In genomic region chr3:110754207-110754916, GRCh38 we compare ENCODE assay signal across 17 cellular contexts.
DNase-seq lines count a peak whose midpoint lies in the region; ATAC-seq and TF ChIP-seq lines count a peak whose summit lies in the region.
"Had no signal": no experiment of that assay in that cellular context is flagged by ENCODE, and none has a peak within 500 bp of the region (broad histone marks: within the 10 kb centered on the region; RNA-seq: fewer than 3 reads in every experiment).

No MANE protein-coding gene starts in this region.

- TF ChIP-seq CTCF in VCaP (conservative IDR thresholded peaks at IDR 0.05) = no peak
- no peak for TF ChIP-seq CTCF in activated CD8-positive, alpha-beta T cell treated with anti-CD3 and anti-CD28 coated beads for 36 hours (IDR thresholded peaks at IDR 0.05)

- POLR2A ChIA-PET in activated CD8-positive, alpha-beta T cell treated with anti-CD3 and anti-CD28 coated beads for 36 hours (lab: Charles Lee) = no interaction called here

- H3K27ac ChIP-seq in VCaP = peak overlapping the region; percentile 80
- H3K27ac ChIP-seq: BLaER1 treated with 17β-estradiol and CSF1 and Interleukin-3, amounts not matched to agents 10 nM and 100 nM; KMS-11 had no signal

- no peak for ATAC-seq in GM18867 (IDR thresholded peaks at IDR 0.05; ENCODE audit: unreplicated experiment)
- ATAC-seq in activated CD8-positive, alpha-beta T cell treated with anti-CD3 and anti-CD28 coated beads for 36 hours = no peak

- DNase-seq in NCI-H748 (lab: John Stamatoyannopoulos, UW; ENCODE audit: unreplicated experiment) (peak; percentile 14), NCI-H748 treated with DMSO at 0.1 percent for 48 hours (lab: John Stamatoyannopoulos, UW) (no peak), middle frontal gyrus (ENCODE audit: extremely low spot score, low spot score) (peak; percentile 5), putamen (ENCODE audit: low spot score) (peak; percentile 1)
- DNase-seq in activated CD4-positive, alpha-beta T cell treated with anti-CD3 and anti-CD28 coated beads, Interleukin-2, amount 10 ng/mL, durations not matched to agents 24 days and 14 days = no peak
- no peak for DNase-seq in activated CD8-positive, alpha-beta T cell treated with anti-CD3 and anti-CD28 coated beads for 36 hours
- DNase-seq: CD8-positive, alpha-beta memory T cell; HFFc6; NCI-H1092; NCI-H1694 treated with DMSO at 0.1 percent for 48 hours; NCI-H2107; NCI-H345; SHP77 had no signal

- CTCF ChIA-PET in activated CD8-positive, alpha-beta T cell treated with anti-CD3 and anti-CD28 coated beads for 36 hours (lab: Charles Lee) = no interaction called here

- H3K27me3 Mint-ChIP-seq in activated CD4-positive, alpha-beta T cell treated with anti-CD3 and anti-CD28 coated beads, Interleukin-2, amount 10 ng/mL, durations not matched to agents 24 days and 14 days = peaks cover 3% of the 10 kb centered on the region
- H3K27me3 Mint-ChIP-seq in activated CD8-positive, alpha-beta T cell treated with anti-CD3 and anti-CD28 coated beads for 36 hours = peaks cover 1% of the 10 kb centered on the region
- H3K27me3 Mint-ChIP-seq: CD8-positive, alpha-beta memory T cell had no signal

- no peak overlapping the region for H3K27ac Mint-ChIP-seq in activated CD4-positive, alpha-beta T cell treated with anti-CD3 and anti-CD28 coated beads, Interleukin-2, amount 10 ng/mL, durations not matched to agents 24 days and 14 days
- no peak overlapping the region for H3K27ac Mint-ChIP-seq in activated CD8-positive, alpha-beta T cell treated with anti-CD3 and anti-CD28 coated beads for 36 hours
- H3K27ac Mint-ChIP-seq: CD8-positive, alpha-beta memory T cell; HFFc6 had no signal

- H3K4me3 Mint-ChIP-seq in activated CD4-positive, alpha-beta T cell treated with anti-CD3 and anti-CD28 coated beads, Interleukin-2, amount 10 ng/mL, durations not matched to agents 24 days and 14 days = no peak overlapping the region
- no peak overlapping the region for H3K4me3 Mint-ChIP-seq in activated CD8-positive, alpha-beta T cell treated with anti-CD3 and anti-CD28 coated beads for 36 hours
- H3K4me3 Mint-ChIP-seq: CD8-positive, alpha-beta memory T cell; HFFc6 had no signal

- H3K9me3 Mint-ChIP-seq in activated CD4-positive, alpha-beta T cell treated with anti-CD3 and anti-CD28 coated beads, Interleukin-2, amount 10 ng/mL, durations not matched to agents 24 days and 14 days = no peaks in the 10 kb centered on the region
- no peaks in the 10 kb centered on the region for H3K9me3 Mint-ChIP-seq in activated CD8-positive, alpha-beta T cell treated with anti-CD3 and anti-CD28 coated beads for 36 hours
- H3K9me3 Mint-ChIP-seq: CD8-positive, alpha-beta memory T cell; HFFc6 had no signal

- H3K36me3 Mint-ChIP-seq in activated CD4-positive, alpha-beta T cell treated with anti-CD3 and anti-CD28 coated beads, Interleukin-2, amount 10 ng/mL, durations not matched to agents 24 days and 14 days (ENCODE audit: low read depth) = no peaks in the 10 kb centered on the region
- no peaks in the 10 kb centered on the region for H3K36me3 Mint-ChIP-seq in activated CD8-positive, alpha-beta T cell treated with anti-CD3 and anti-CD28 coated beads for 36 hours (ENCODE audit: low read depth)
- H3K36me3 Mint-ChIP-seq: CD8-positive, alpha-beta memory T cell had no signal

- intact Hi-C loops in activated CD4-positive, alpha-beta T cell treated with anti-CD3 and anti-CD28 coated beads, Interleukin-2, amount 10 ng/mL, durations not matched to agents 24 days and 14 days (cut with micrococcal nuclease) = no loop called here
- intact Hi-C loops in activated CD8-positive, alpha-beta T cell treated with anti-CD3 and anti-CD28 coated beads for 36 hours (cut with micrococcal nuclease) = no loop called here

- no peaks in the 10 kb centered on the region for H3K4me1 Mint-ChIP-seq in activated CD4-positive, alpha-beta T cell treated with anti-CD3 and anti-CD28 coated beads, Interleukin-2, amount 10 ng/mL, durations not matched to agents 24 days and 14 days
- H3K4me1 Mint-ChIP-seq in activated CD8-positive, alpha-beta T cell treated with anti-CD3 and anti-CD28 coated beads for 36 hours (ENCODE audit: low read depth) = no peaks in the 10 kb centered on the region
- H3K4me1 Mint-ChIP-seq: CD8-positive, alpha-beta memory T cell had no signal

Comparison
In these comparisons a context has a peak if more than half of its experiments do, and no peak if none do; other contexts are left out.
1. DNase-seq: peak in NCI-H748 (single experiment), middle frontal gyrus (single experiment) and putamen (single experiment); none in NCI-H748 treated with DMSO at 0.1 percent for 48 hours (single experiment), activated CD4-positive, alpha-beta T cell treated with anti-CD3 and anti-CD28 coated beads, Interleukin-2, amount 10 ng/mL, durations not matched to agents 24 days and 14 days (single experiment) and activated CD8-positive, alpha-beta T cell treated with anti-CD3 and anti-CD28 coated beads for 36 hours (single experiment).